15 cellular contexts compared by ENCODE assay signal in genomic region chr11:114359342-114359741, GRCh38.
"Had no signal": no experiment of that assay in that cellular context is flagged by ENCODE, and none has a peak within 500 bp of the region (broad histone marks: within the 10 kb centered on the region; RNA-seq: fewer than 3 reads in every experiment).

No MANE protein-coding gene starts in this region.

- FAIRE-seq: islet of Langerhans had no signal

- DNase-seq: activated effector memory CD4-positive, alpha-beta T cell treated with Interleukin-2 at 50 U/mL for 16 hours; activated T-cell treated with anti-CD3 and anti-CD28 coated beads, Interleukin-2, amount 50 U/mL, for 1 hour; amygdala; effector CD4-positive, alpha-beta T cell; erythroblast; head of caudate nucleus; left lung; mesenchymal stem cell; stimulated activated CD4-positive, alpha-beta T cell treated with anti-CD3 and anti-CD28 coated beads, Interleukin-15, amount 100 ng/mL, for 24 hours; stimulated activated CD4-positive, alpha-beta T cell treated with anti-CD3 and anti-CD28 coated beads, Interleukin-4, amount 100 ng/mL, for 24 hours; stimulated activated naive CD8-positive, alpha-beta T cell treated with anti-CD3 and anti-CD28 coated beads, Interleukin-15, amount 100 ng/mL, for 72 hours; testis had no signal

- H3K27ac ChIP-seq: colonic mucosa, left lung, testis had no signal

- H3K27me3 ChIP-seq: colonic mucosa, left lung, testis had no signal

- ATAC-seq: activated CD4-positive, CD25-positive, alpha-beta regulatory T cell treated with anti-CD3 and anti-CD28 coated beads, Interleukin-2, amount 50 U/mL, for 24 hours; stimulated activated naive CD8-positive, alpha-beta T cell treated with anti-CD3 and anti-CD28 coated beads, Interleukin-15, amount 100 ng/mL, for 72 hours had no signal

- H3K4me1 ChIP-seq: colonic mucosa, left lung, testis had no signal

- H3K36me3 ChIP-seq: colonic mucosa, left lung had no signal

- H3K4me3 ChIP-seq: colonic mucosa, left lung, testis had no signal

- H3K9me3 ChIP-seq: colonic mucosa, left lung, testis had no signal
